18 cellular contexts compared by ENCODE assay signal in genomic region chr13:46604226-46604968, GRCh38. TPM values are rescaled to one million over a fixed set of nuclear protein-coding genes. Genes with fewer than 3 reads are reported as not detected.
DNase-seq lines count a peak whose midpoint lies in the region; ATAC-seq and TF ChIP-seq lines count a peak whose summit lies in the region.
"Had no signal": no experiment of that assay in that cellular context is flagged by ENCODE, and none has a peak within 500 bp of the region (broad histone marks: within the 10 kb centered on the region; RNA-seq: fewer than 3 reads in every experiment).

No MANE protein-coding gene starts in this region.

- 46 to 49% methylated on average over 5 of the region's 5 CpGs for WGBS in body of pancreas, 2 donors

- H3K36me3 ChIP-seq in body of pancreas (replicated peaks in 1 of 2; ENCODE audit: insufficient read depth in 1 of 2, low read depth in 2 of 2) (no peaks in the 10 kb centered on the region), stomach smooth muscle (ENCODE audit: control insufficient read depth in 2 of 2, insufficient read depth in 2 of 2, low read length in 2 of 2) (no peaks in the 10 kb centered on the region)
- H3K36me3 ChIP-seq in naive thymus-derived CD4-positive, alpha-beta T cell (ENCODE audit: control insufficient read depth in 2 of 3, insufficient read depth in 3 of 3, low read length in 3 of 3), result no peaks in the 10 kb centered on the region
- H3K36me3 ChIP-seq: HAP-1 had no signal

- H3K4me1 Mint-ChIP-seq in memory B cell, result peaks cover 55% of the 10 kb centered on the region
- peaks cover 54 to 90% (median 75%) of the 10 kb centered on the region in 7 donors for H3K4me1 Mint-ChIP-seq in naive thymus-derived CD4-positive, alpha-beta T cell

- peak overlapping the region; percentile 53 for H3K27ac Mint-ChIP-seq in memory B cell
- H3K27ac Mint-ChIP-seq in naive thymus-derived CD4-positive, alpha-beta T cell, result peak overlapping the region in 3 of 9 donors; percentile 17 to 48 (median 43)
- H3K27ac Mint-ChIP-seq: activated CD4-positive, alpha-beta memory T cell treated with anti-CD3 and anti-CD28 coated beads for 36 hours; activated T-cell treated with anti-CD3 and anti-CD28 coated beads, Interleukin-2, amount 50 U/mL, for 72 hours had no signal

- intact Hi-C loops in body of pancreas (cut with DNase I), result no loop called here
- intact Hi-C loops in naive thymus-derived CD4-positive, alpha-beta T cell (cut with micrococcal nuclease), result no loop called here

- H3K9me3 ChIP-seq in body of pancreas, result no peaks in the 10 kb centered on the region
- no peaks in the 10 kb centered on the region for H3K9me3 ChIP-seq in stomach smooth muscle (ENCODE audit: control insufficient read depth in 2 of 2, low read length in 2 of 2)
- H3K9me3 ChIP-seq in naive thymus-derived CD4-positive, alpha-beta T cell (ENCODE audit: control insufficient read depth in 2 of 3, low read length in 3 of 3), result no peaks in the 10 kb centered on the region
- H3K9me3 ChIP-seq: HAP-1 had no signal

- no peaks in the 10 kb centered on the region for H3K27me3 Mint-ChIP-seq in memory B cell
- no peaks in the 10 kb centered on the region for H3K27me3 Mint-ChIP-seq in naive thymus-derived CD4-positive, alpha-beta T cell
- H3K27me3 Mint-ChIP-seq: activated CD4-positive, alpha-beta memory T cell treated with anti-CD3 and anti-CD28 coated beads for 36 hours; central memory CD8-positive, alpha-beta T cell; natural killer cell treated with Interleukin-12 subunit alpha and Interleukin-12 subunit beta and Interleukin-15 and Interleukin-18, amount 100 ng/mL, for 72 hours had no signal

- POLR2A ChIA-PET in naive thymus-derived CD4-positive, alpha-beta T cell (lab: Charles Lee), result interaction anchor here (1.0 kb wide), 1 partner anchor 7 kb away, joined by 3 read pairs; no protein-coding TSS in a partner anchor

- H3K4me3 ChIP-seq in LNCaP clone FGC (ENCODE audit: low read depth, low read length) (no peak overlapping the region), body of pancreas (no peak overlapping the region), stomach smooth muscle (ENCODE audit: low read length in 2 of 2) (no peak overlapping the region)
- H3K4me3 ChIP-seq in naive thymus-derived CD4-positive, alpha-beta T cell (ENCODE audit: low read length), result no peak overlapping the region
- H3K4me3 ChIP-seq: HAP-1 had no signal

- no peaks in the 10 kb centered on the region for H3K9me3 Mint-ChIP-seq in memory B cell
- no peaks in the 10 kb centered on the region for H3K9me3 Mint-ChIP-seq in naive thymus-derived CD4-positive, alpha-beta T cell
- H3K9me3 Mint-ChIP-seq: activated CD4-positive, alpha-beta memory T cell treated with anti-CD3 and anti-CD28 coated beads for 36 hours; activated T-cell treated with anti-CD3 and anti-CD28 coated beads, Interleukin-2, amount 50 U/mL, for 72 hours; central memory CD8-positive, alpha-beta T cell; natural killer cell treated with Interleukin-12 subunit alpha and Interleukin-12 subunit beta and Interleukin-15 and Interleukin-18, amount 100 ng/mL, for 72 hours had no signal

- TF ChIP-seq CTCF in LNCaP clone FGC (IDR thresholded peaks at IDR 0.05; ENCODE audit: control insufficient read depth, extremely low read depth, insufficient read depth), result no peak
- no peak for TF ChIP-seq CTCF in body of pancreas (IDR thresholded peaks at IDR 0.05)

- H3K9ac ChIP-seq in stomach smooth muscle (ENCODE audit: low read length in 2 of 2), result no peak overlapping the region

- H3K27ac ChIP-seq in body of pancreas, result peak overlapping the region in 2 of 4 donors; percentile 30 to 57
- H3K27ac ChIP-seq in stomach smooth muscle (ENCODE audit: low read length), result peak overlapping the region; percentile 61
- no peak overlapping the region for H3K27ac ChIP-seq in naive thymus-derived CD4-positive, alpha-beta T cell (ENCODE audit: low read depth, low read length)

- H3K36me3 Mint-ChIP-seq in memory B cell, result no peaks in the 10 kb centered on the region
- peaks cover 0 to 3% (median 0%) of the 10 kb centered on the region in 5 donors for H3K36me3 Mint-ChIP-seq in naive thymus-derived CD4-positive, alpha-beta T cell
- H3K36me3 Mint-ChIP-seq: activated CD4-positive, alpha-beta memory T cell treated with anti-CD3 and anti-CD28 coated beads for 36 hours; natural killer cell treated with Interleukin-12 subunit alpha and Interleukin-12 subunit beta and Interleukin-15 and Interleukin-18, amount 100 ng/mL, for 72 hours had no signal

- DNase-seq in LNCaP clone FGC (ENCODE audit: low read depth) (peak; percentile 35), body of pancreas (no peak), memory B cell (ENCODE audit: low spot score in 2 of 2) (no peak), NCI-H146 (lab: John Stamatoyannopoulos, UW) (no peak)
- DNase-seq in naive thymus-derived CD4-positive, alpha-beta T cell, result no peak
- DNase-seq in central memory CD4-positive, alpha-beta T cell, result no peak
- DNase-seq: activated CD4-positive, alpha-beta memory T cell treated with anti-CD3 and anti-CD28 coated beads for 36 hours; activated T-cell treated with anti-CD3 and anti-CD28 coated beads, Interleukin-2, amount 50 U/mL, for 72 hours; DMS153; effector CD8-positive, alpha-beta T cell; left colon; NCI-H2081 treated with DMSO at 0.1 percent for 48 hours; NCI-H526 had no signal

- peaks cover 48% of the 10 kb centered on the region for H3K4me1 ChIP-seq in body of pancreas
- peaks cover 55% of the 10 kb centered on the region for H3K4me1 ChIP-seq in stomach smooth muscle (ENCODE audit: control insufficient read depth, insufficient read depth, low read length)
- peaks cover 0 to 25% of the 10 kb centered on the region in 2 donors for H3K4me1 ChIP-seq in naive thymus-derived CD4-positive, alpha-beta T cell (ENCODE audit: control insufficient read depth in 2 of 2, insufficient read depth in 2 of 2, low read length in 2 of 2)

- no peak overlapping the region for H3K4me3 Mint-ChIP-seq in memory B cell
- no peak overlapping the region for H3K4me3 Mint-ChIP-seq in naive thymus-derived CD4-positive, alpha-beta T cell
- H3K4me3 Mint-ChIP-seq: activated CD4-positive, alpha-beta memory T cell treated with anti-CD3 and anti-CD28 coated beads for 36 hours; activated T-cell treated with anti-CD3 and anti-CD28 coated beads, Interleukin-2, amount 50 U/mL, for 72 hours; central memory CD8-positive, alpha-beta T cell; natural killer cell treated with Interleukin-12 subunit alpha and Interleukin-12 subunit beta and Interleukin-15 and Interleukin-18, amount 100 ng/mL, for 72 hours had no signal

- ATAC-seq in body of pancreas (peak; percentile 62), memory B cell (ENCODE audit: low read depth) (no peak), HG02970 (IDR thresholded peaks at IDR 0.05; ENCODE audit: low FRiP score, unreplicated experiment) (no peak)
- ATAC-seq in naive thymus-derived CD4-positive, alpha-beta T cell, result no peak
- ATAC-seq: activated T-cell treated with anti-CD3 and anti-CD28 coated beads, Interleukin-2, amount 50 U/mL, for 72 hours; natural killer cell treated with Interleukin-12 subunit alpha and Interleukin-12 subunit beta and Interleukin-15 and Interleukin-18, amount 100 ng/mL, for 72 hours had no signal

- no peaks in the 10 kb centered on the region for H3K27me3 ChIP-seq in body of pancreas
- no peaks in the 10 kb centered on the region for H3K27me3 ChIP-seq in stomach smooth muscle (ENCODE audit: control insufficient read depth in 1 of 2, insufficient read depth in 2 of 2, low read length in 2 of 2)
- no peaks in the 10 kb centered on the region for H3K27me3 ChIP-seq in naive thymus-derived CD4-positive, alpha-beta T cell (ENCODE audit: control insufficient read depth in 2 of 2, insufficient read depth in 2 of 2, low read length in 2 of 2)

- no peak for TF ChIP-seq POLR2A in body of pancreas (IDR thresholded peaks at IDR 0.05)

- CTCF ChIA-PET in naive thymus-derived CD4-positive, alpha-beta T cell (lab: Charles Lee), result interaction anchor here (0.6 kb wide), 1 partner anchor 1881 kb away, joined by 6 read pairs; no protein-coding TSS in a partner anchor

RNA-seq across cellular contexts. Expression of gene LRCH1, which starts 51.4 kb away (rescaled TPM):
- total RNA-seq in body of pancreas, result 1 to 10 TPM; 7.3 to 8.6 TPM
- total RNA-seq in naive thymus-derived CD4-positive, alpha-beta T cell, result 10 to 100 TPM; 13.8 to 24.2 (median 15.5) TPM
- 1 to 10 TPM; 4.1 to 6.4 TPM for polyA plus RNA-seq in naive thymus-derived CD4-positive, alpha-beta T cell
